7 cellular contexts compared by ENCODE assay signal in the genomic region with DNA sequence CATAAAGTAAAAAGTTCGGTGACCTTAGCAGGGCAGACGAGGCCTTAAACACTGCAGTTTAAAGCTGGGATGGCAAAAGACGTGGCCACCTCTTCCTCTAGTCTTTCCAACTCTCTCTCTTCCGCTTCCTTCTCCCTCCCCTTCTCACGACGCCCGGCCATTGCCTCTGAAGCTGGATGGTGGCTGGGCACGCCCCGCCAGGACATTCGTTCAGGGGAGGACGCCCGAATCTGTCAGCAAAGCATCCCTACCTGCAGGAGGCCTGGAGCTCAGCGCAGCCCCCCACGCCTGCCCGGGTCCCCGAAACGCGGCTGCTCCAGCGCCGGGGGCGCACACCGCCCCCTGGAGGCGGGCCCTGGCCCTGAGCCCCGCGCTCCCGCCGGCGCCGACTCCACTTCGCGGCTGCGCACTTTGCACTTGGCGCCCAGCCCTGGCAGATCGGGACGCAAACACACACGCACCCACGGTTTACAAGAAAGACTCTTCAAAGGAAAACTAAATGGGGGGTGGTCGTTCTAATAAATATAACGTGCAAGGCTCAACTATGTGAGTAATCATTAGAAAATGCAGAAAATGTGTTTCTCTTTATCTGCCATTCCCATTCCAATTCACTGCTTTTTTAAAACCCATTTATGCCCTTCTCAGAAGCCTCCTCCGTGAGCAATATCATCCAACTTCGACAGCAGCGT. TPM values are rescaled to one million over a fixed set of nuclear protein-coding genes. Genes with fewer than 3 reads are reported as not detected.
DNase-seq lines count a peak whose midpoint lies in the region; ATAC-seq, FAIRE-seq and TF ChIP-seq lines count a peak whose summit lies in the region.

No MANE protein-coding gene starts in this region.

- 21 to 35% methylated on average over 9 to 42 of the region's 42 CpGs for WGBS in transverse colon (ENCODE audit: low coverage in 1 of 2), 2 donors

- no peaks in the 10 kb centered on the region for H3K9me3 Mint-ChIP-seq in activated naive CD8-positive, alpha-beta T cell (ENCODE audit: low read depth)

- no peak for FAIRE-seq in H54 (lab: Jason Lieb, UNC)

- TF ChIP-seq CTCF in transverse colon (IDR thresholded peaks at IDR 0.05): peak; percentile 37 to 85 (median 68)

- peak overlapping the region; percentile 92 for H3K27ac Mint-ChIP-seq in activated naive CD8-positive, alpha-beta T cell

- no peaks in the 10 kb centered on the region for H3K36me3 ChIP-seq in SK-N-MC (ENCODE audit: insufficient read depth, low read length)
- no peaks in the 10 kb centered on the region for H3K36me3 ChIP-seq in transverse colon

- H3K9me3 ChIP-seq in SK-N-MC (ENCODE audit: low read depth, low read length) (no peaks in the 10 kb centered on the region), transverse colon (no peaks in the 10 kb centered on the region)

- H3K9ac ChIP-seq in SK-N-MC (ENCODE audit: insufficient read length): peak overlapping the region; percentile 77

- TF ChIP-seq POLR2A in H54 (IDR thresholded peaks at IDR 0.05; ENCODE audit: low read depth, low read length) (peak; percentile 65), transverse colon (IDR thresholded peaks at IDR 0.05) (no peak)

- TF ChIP-seq EP300 in transverse colon (IDR thresholded peaks at IDR 0.05; ENCODE audit: low read depth): no peak

- H3K36me3 Mint-ChIP-seq in activated naive CD8-positive, alpha-beta T cell: peaks cover 7% of the 10 kb centered on the region

- peaks cover 2% of the 10 kb centered on the region for H3K27me3 Mint-ChIP-seq in activated naive CD8-positive, alpha-beta T cell

- intact Hi-C loops in Right ventricle myocardium superior (cut with DNase I): no loop called here
- intact Hi-C loops in posterior cingulate gyrus (cut with DNase I): loop anchor here (2.0 kb wide), 1 partner anchor 30 kb away; no protein-coding TSS in a partner anchor
- intact Hi-C loops in transverse colon (cut with DNase I; ENCODE audit: low total_unique reads): no loop called here

- H3K27me3 ChIP-seq in transverse colon: no peaks in the 10 kb centered on the region

- H3K27ac ChIP-seq in SK-N-MC (no peak overlapping the region), transverse colon (peak overlapping the region; percentile 50 to 68 (median 62))

- ATAC-seq in Right ventricle myocardium superior (ENCODE audit: poor library complexity) (peak; percentile 96), GM18861 (IDR thresholded peaks at IDR 0.05; ENCODE audit: unreplicated experiment) (no peak)

- peaks cover 0 to 4% (median 0%) of the 10 kb centered on the region in 4 donors for H3K4me1 ChIP-seq in transverse colon

- peak overlapping the region; percentile 88 for H3K4me3 Mint-ChIP-seq in activated naive CD8-positive, alpha-beta T cell

- peak overlapping the region; percentile 86 for H3K4me3 ChIP-seq in SK-N-MC
- peak overlapping the region; percentile 11 to 57 (median 37) for H3K4me3 ChIP-seq in transverse colon

- H3K4me1 Mint-ChIP-seq in activated naive CD8-positive, alpha-beta T cell (ENCODE audit: low read depth): peaks cover 32% of the 10 kb centered on the region

- peak; percentile 81 for DNase-seq in H54 (ENCODE audit: insufficient read length, low spot score)
- no peak for DNase-seq in SK-N-MC (ENCODE audit: low read depth, low spot score)
- DNase-seq in Right ventricle myocardium superior: peak; percentile 89
- peak; percentile 62 to 95 (median 72) for DNase-seq in posterior cingulate gyrus
- DNase-seq in transverse colon: peak; percentile 71

- in situ Hi-C loops in transverse colon (cut with MboI; ENCODE audit: low pct_ligation_motif_present in 1 of 4, low pct_unique_long_range_greater_than_20kb in 1 of 4, low sequenced_read_pairs in 3 of 4): no loop called here

RNA-seq across cellular contexts. Expression of a gene that starts 54.7 kb away (rescaled TPM):
- total RNA-seq in Right ventricle myocardium superior (3.5 TPM), transverse colon (under 1 TPM; 0.75 to 0.96 (median 0.79) TPM)
